Comparison of ENCODE assay signal across 2 cellular contexts in genomic region chr16:2716948-2717347, GRCh38.
TF ChIP-seq lines count a peak whose summit lies in the region.

No MANE protein-coding gene starts in this region.

TF ChIP-seq in HEK293, 187 proteins besides CTCF, POLR2A, EP300 and RAD21:
- TF ChIP-seq MZF1 (tag by site-specific recombination; IDR thresholded peaks at IDR 0.05; ENCODE audit: borderline replicate concordance): no peak
- 0 out of 2 replicates have a peak, but pooled peaks have one; percentile 31 for TF ChIP-seq ZNF600 (tag by site-specific recombination; IDR thresholded peaks at IDR 0.05)

TF ChIP-seq in K562, 482 proteins besides CTCF, POLR2A, EP300 and RAD21:
- no peak for TF ChIP-seq ZNF140 (CRISPR knock-in tag; IDR thresholded peaks at IDR 0.05)
- 0 out of 2 replicates have a peak, but pooled peaks have one; percentile 22 for TF ChIP-seq ZBTB7A (IDR thresholded peaks at IDR 0.05; ENCODE audit: borderline replicate concordance, control insufficient read depth, low read depth, low read length)
